8 cellular contexts compared by ENCODE assay signal in the genomic region with DNA sequence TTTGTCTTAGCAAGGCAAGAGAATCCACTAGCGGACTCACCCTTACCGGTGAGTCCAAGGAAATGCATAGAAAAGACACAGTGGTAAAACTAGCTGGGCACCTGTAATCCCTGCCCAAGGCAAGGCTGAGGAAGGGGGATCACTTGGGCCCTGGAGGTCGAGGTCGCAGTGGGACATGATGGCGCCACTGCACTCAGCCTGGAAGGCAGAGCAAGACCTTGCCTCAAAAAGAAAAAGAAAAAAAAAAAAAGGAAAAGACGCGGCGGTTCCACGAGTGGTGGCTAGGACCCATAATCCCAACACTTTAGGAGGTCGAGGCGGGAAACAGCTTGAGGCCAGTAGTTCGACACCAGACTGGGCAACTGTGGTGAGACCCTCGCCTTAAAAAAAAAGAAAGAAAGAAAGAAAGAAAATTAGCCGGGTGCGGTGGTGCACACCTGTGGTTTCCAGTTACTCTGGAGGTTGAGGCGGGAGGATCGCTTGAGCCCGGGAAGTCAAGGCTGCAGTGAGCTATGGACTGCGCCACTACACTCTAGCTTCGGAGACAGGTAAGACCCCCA. TPM values are rescaled to one million over a fixed set of nuclear protein-coding genes. Genes with fewer than 3 reads are reported as not detected.
DNase-seq lines count a peak whose midpoint lies in the region; ATAC-seq and TF ChIP-seq lines count a peak whose summit lies in the region.

No MANE protein-coding gene starts in this region.

- H4K20me1 ChIP-seq in fibroblast of lung (ENCODE audit: control insufficient read depth, extremely low read depth, insufficient read depth, low read length) = no peaks in the 10 kb centered on the region

- H3K4me3 ChIP-seq in fibroblast of lung (replicated peaks in 1 of 4; ENCODE audit: control extremely low read depth in 1 of 4, insufficient read depth in 1 of 4, low read depth in 3 of 4, low read length in 4 of 4) = peak overlapping the region in 3 of 4 experiments; percentile 28 to 78 (median 67)
- H3K4me3 ChIP-seq in psoas muscle = peak overlapping the region; percentile 95

- peak overlapping the region; percentile 93 for H3K9ac ChIP-seq in ES-I3 (ENCODE audit: low read depth, low read length)
- H3K9ac ChIP-seq in fibroblast of lung (ENCODE audit: insufficient read depth, low read length) = no peak overlapping the region

- peak overlapping the region; percentile 56 for H3K4me2 ChIP-seq in fibroblast of lung (ENCODE audit: extremely low read depth, insufficient read depth, low read length)

- CTCF ChIA-PET in T-cell (lab: Charles Lee) = interaction anchor here in 1 of 2 donors (1.3 kb wide), 1 partner anchor 62 kb away, joined by 3 read pairs; no protein-coding TSS in a partner anchor

- no peak for TF ChIP-seq CTCF in fibroblast of lung (conservative IDR thresholded peaks at IDR 0.05 in 1 of 2, IDR thresholded peaks at IDR 0.05 in 1 of 2; ENCODE audit: low read depth in 1 of 2, low read length in 2 of 2)
- TF ChIP-seq CTCF in psoas muscle (IDR thresholded peaks at IDR 0.05) = no peak

- H3K27me3 ChIP-seq in fibroblast of lung (ENCODE audit: control insufficient read depth, insufficient read depth, low read length) (no peaks in the 10 kb centered on the region), psoas muscle (ENCODE audit: insufficient read depth in 3 of 3, low read length in 2 of 3) (no peaks in the 10 kb centered on the region)

- H2AFZ ChIP-seq in fibroblast of lung (ENCODE audit: low read length) = peak overlapping the region; percentile 89

- H3K9me3 Mint-ChIP-seq in T-cell = no peaks in the 10 kb centered on the region

- DNase-seq in T-cell = no peak
- DNase-seq in fibroblast of lung (ENCODE audit: low read depth in 2 of 2) = no peak
- DNase-seq in psoas muscle = peak in 1 of 2 donors; percentile 19
- no peak for DNase-seq in NCI-H1105 (lab: John Stamatoyannopoulos, UW)
- no peak for DNase-seq in GDM1 (lab: John Stamatoyannopoulos, UW)
- DNase-seq in activated gamma-delta T cell treated with Interleukin-2 at 50 U/mL for 16 hours = no peak

- no peaks in the 10 kb centered on the region for H3K36me3 ChIP-seq in ES-I3 (ENCODE audit: insufficient read depth, low read length)
- H3K36me3 ChIP-seq in fibroblast of lung (ENCODE audit: control insufficient read depth, insufficient read depth, low read length) = no peaks in the 10 kb centered on the region
- peaks cover 0 to 16% of the 10 kb centered on the region in 2 donors for H3K36me3 ChIP-seq in psoas muscle (ENCODE audit: insufficient read depth in 1 of 2, low read depth in 1 of 2)

- H3K27ac Mint-ChIP-seq in T-cell = peak overlapping the region; percentile 84 to 91

- H3K4me1 Mint-ChIP-seq in T-cell = peaks cover 34 to 38% (median 37%) of the 10 kb centered on the region in 3 donors

- ATAC-seq in T-cell (replicated peaks in 1 of 4) (no peak), psoas muscle (no peak), esophagus mucosa (no peak)

- WGBS in psoas muscle, 3 donors = 93 to 97% (median 95%) methylated on average over 20 of the region's 20 CpGs

- intact Hi-C loops in psoas muscle (cut with DNase I) = loop anchor here (5.0 kb wide), 2 partner anchors 36 to 41 kb away; no protein-coding TSS in a partner anchor

- POLR2A ChIA-PET in T-cell (lab: Charles Lee) = no interaction called here

- H3K27ac ChIP-seq in fibroblast of lung (ENCODE audit: insufficient read depth, low read length) (peak overlapping the region; percentile 13), psoas muscle (peak overlapping the region; percentile 97)

- H3K36me3 Mint-ChIP-seq in T-cell = peaks cover 13% of the 10 kb centered on the region

- H3K27me3 Mint-ChIP-seq in T-cell = no peaks in the 10 kb centered on the region

- peak overlapping the region; percentile 76 to 86 (median 78) for H3K4me3 Mint-ChIP-seq in T-cell

- peaks cover 10% of the 10 kb centered on the region for H3K79me2 ChIP-seq in fibroblast of lung (ENCODE audit: control insufficient read depth, insufficient read depth, low read length)

- H3K4me1 ChIP-seq in ES-I3 (ENCODE audit: insufficient read depth, low read length) (no peaks in the 10 kb centered on the region; the same call in 1 of the 2 replicates), fibroblast of lung (ENCODE audit: control insufficient read depth, extremely low read depth, insufficient read depth, low read length) (peaks cover 5% of the 10 kb centered on the region), psoas muscle (peaks cover 16% of the 10 kb centered on the region)

- no peaks in the 10 kb centered on the region for H3K9me3 ChIP-seq in ES-I3 (ENCODE audit: control insufficient read depth, insufficient read depth, low read length)
- no peaks in the 10 kb centered on the region for H3K9me3 ChIP-seq in fibroblast of lung (ENCODE audit: control insufficient read depth, insufficient read depth, low read depth, low read length)
- no peaks in the 10 kb centered on the region for H3K9me3 ChIP-seq in psoas muscle

RNA-seq across cellular contexts. Expression of a gene that starts 0.8 kb away (rescaled TPM):
- total RNA-seq in T-cell (10 to 100 TPM; 23.0 to 55.8 (median 28.5) TPM), fibroblast of lung (6.7 and 6.8 TPM in 2 replicates), psoas muscle (100 to 1,000 TPM in 2 of 4 donors, 10 to 100 TPM in 2; 19.7 to 165 (median 95.0) TPM), esophagus mucosa (4.6 TPM)
- polyA plus RNA-seq in fibroblast of lung (3.7 and 4.2 TPM in 2 replicates), psoas muscle (10 to 100 TPM in 1 of 3 donors, 1 to 10 TPM in 2; 1.9 to 73.1 (median 9.4) TPM)
- polyA plus RNA-seq in fibroblast of lung (2012) = 4.1 and 4.2 TPM in 2 replicates
- 0.31 and 1.6 TPM in 2 replicates for polyA minus RNA-seq in fibroblast of lung (ENCODE audit: low replicate concordance)
